Comparison of ENCODE assay signal across 8 cellular contexts in genomic region chr1:170800243-170800642, GRCh38.
"Had no signal": no experiment of that assay in that cellular context is flagged by ENCODE, and none has a peak within 500 bp of the region (broad histone marks: within the 10 kb centered on the region; RNA-seq: fewer than 3 reads in every experiment).

No MANE protein-coding gene starts in this region.

- H3K27ac ChIP-seq: HL-60, KMS-11 had no signal

- H3K4me3 Mint-ChIP-seq: IgD-negative memory B cell had no signal

- H3K4me1 Mint-ChIP-seq: IgD-negative memory B cell had no signal

- H3K9ac ChIP-seq: KMS-11 had no signal

- ATAC-seq: HepG2 had no signal

- H3K4me2 ChIP-seq: KMS-11 had no signal

- DNase-seq: GOT3, H7, HCEC 1CT, KBM-7 had no signal

- H3K36me3 Mint-ChIP-seq: IgD-negative memory B cell had no signal

- H3K27me3 Mint-ChIP-seq: IgD-negative memory B cell had no signal

- H3K27ac Mint-ChIP-seq: IgD-negative memory B cell had no signal
